Comparison of ENCODE assay signal across 10 cellular contexts in genomic region chr11:2534131-2534956, GRCh38.
DNase-seq lines count a peak whose midpoint lies in the region; ATAC-seq, FAIRE-seq and TF ChIP-seq lines count a peak whose summit lies in the region.
"Had no signal": no experiment of that assay in that cellular context is flagged by ENCODE, and none has a peak within 500 bp of the region (broad histone marks: within the 10 kb centered on the region; RNA-seq: fewer than 3 reads in every experiment).

No MANE protein-coding gene starts in this region.

- H3K4me3 ChIP-seq in Peyer's patch (no peak overlapping the region), sigmoid colon (no peak overlapping the region)

- H3K36me3 ChIP-seq in Peyer's patch = no peaks in the 10 kb centered on the region
- H3K36me3 ChIP-seq in sigmoid colon = no peaks in the 10 kb centered on the region

- DNase-seq in H54 (ENCODE audit: insufficient read length, low spot score) = peak; percentile 98
- DNase-seq in Peyer's patch = peak in 2 of 3 donors; percentile 54 to 74
- peak; percentile 21 for DNase-seq in left cardiac atrium
- DNase-seq in sigmoid colon = peak; percentile 66
- DNase-seq in COR-L47 (lab: John Stamatoyannopoulos, UW) = no peak
- no peak for DNase-seq in epidermal melanocyte (ENCODE audit: insufficient read length, low spot score)
- no peak for DNase-seq in GM20000 (ENCODE audit: low spot score)
- no peak for DNase-seq in NCI-H748 (lab: John Stamatoyannopoulos, UW; ENCODE audit: unreplicated experiment)
- DNase-seq: cerebellar nuclear complex had no signal

- TF ChIP-seq CTCF in Peyer's patch (IDR thresholded peaks at IDR 0.05) (no peak), sigmoid colon (IDR thresholded peaks at IDR 0.05) (no peak), GM20000 (IDR thresholded peaks at IDR 0.05; ENCODE audit: extremely low read depth, missing control alignments) (no peak)

- FAIRE-seq in H54 (lab: Jason Lieb, UNC) = no peak

- intact Hi-C loops in left cardiac atrium (cut with DNase I) (loop anchor here in 1 of 2 donors (10.0 kb wide), 1 partner anchor 340 kb away; no protein-coding TSS in a partner anchor), sigmoid colon (cut with DNase I) (loop anchor here (5.0 kb wide), 4 partner anchors 173 to 337 kb away; partner anchors contain the start of genes C11orf21 and TSPAN32)

- TF ChIP-seq POLR2A in H54 (IDR thresholded peaks at IDR 0.05; ENCODE audit: low read depth, low read length) (no peak), Peyer's patch (IDR thresholded peaks at IDR 0.05) (no peak), sigmoid colon (IDR thresholded peaks at IDR 0.05) (no peak)

- 87 to 91% methylated on average over 31 of the region's 31 CpGs for WGBS in sigmoid colon, 2 donors

- H3K27me3 ChIP-seq in Peyer's patch = no peaks in the 10 kb centered on the region
- H3K27me3 ChIP-seq in sigmoid colon = peaks cover 0 to 3% (median 0%) of the 10 kb centered on the region in 3 donors

- H3K27ac ChIP-seq in Peyer's patch (peak overlapping the region in 2 of 4 donors; percentile 6 to 13), sigmoid colon (peak overlapping the region in 1 of 4 donors; percentile 33)
- H3K27ac ChIP-seq: neutrophil had no signal

- TF ChIP-seq EP300 in sigmoid colon (IDR thresholded peaks at IDR 0.05) = no peak

- H3K9me3 ChIP-seq in Peyer's patch = no peaks in the 10 kb centered on the region
- no peaks in the 10 kb centered on the region for H3K9me3 ChIP-seq in sigmoid colon
- H3K9me3 ChIP-seq: neutrophil had no signal

- ATAC-seq in left cardiac atrium = no peak

- peaks cover 0 to 22% (median 13%) of the 10 kb centered on the region in 4 donors for H3K4me1 ChIP-seq in Peyer's patch
- peaks cover 0 to 21% (median 17%) of the 10 kb centered on the region in 4 donors for H3K4me1 ChIP-seq in sigmoid colon

Comparison
In these comparisons a context has a peak if more than half of its experiments do, and no peak if none do; other contexts are left out.
1. DNase-seq: peak in H54 (single experiment), Peyer's patch (2 of 3), left cardiac atrium (single experiment) and sigmoid colon (single experiment); none in COR-L47 (single experiment), epidermal melanocyte (single experiment), GM20000 (single experiment) and NCI-H748 (single experiment).